ENCODE assay signal across 19 cellular contexts in the genomic region with DNA sequence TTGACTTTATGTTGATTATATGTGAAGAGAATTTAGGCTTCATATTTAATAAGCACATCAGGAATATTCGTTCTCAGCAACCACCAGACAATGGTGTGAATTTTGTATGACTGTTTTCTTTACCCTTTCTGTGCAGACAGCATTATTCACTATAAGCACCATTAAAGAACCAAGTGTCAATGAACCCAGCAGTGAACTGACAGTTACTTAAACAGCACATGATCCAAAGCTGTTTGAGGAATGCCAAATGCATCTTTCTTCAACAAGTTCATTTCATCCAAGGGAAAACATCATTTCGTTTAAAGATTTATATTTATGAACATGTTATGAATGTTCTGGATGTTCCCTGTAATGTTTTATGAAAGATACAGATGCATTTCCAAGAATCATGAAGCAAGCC.
"Had no signal": no experiment of that assay in that cellular context is flagged by ENCODE, and none has a peak within 500 bp of the region (broad histone marks: within the 10 kb centered on the region; RNA-seq: fewer than 3 reads in every experiment).

No MANE protein-coding gene starts in this region.

- H3K36me3 ChIP-seq: esophagus muscularis mucosa, heart right ventricle, left lung, lower lobe of right lung had no signal

- DNase-seq: dermis blood vessel endothelial cell; dorsolateral prefrontal cortex; effector CD4-positive, alpha-beta T cell; effector memory CD4-positive, alpha-beta T cell; foreskin keratinocyte; glutamatergic neuron; head of caudate nucleus; heart right ventricle; hippocampal formation; left cardiac atrium; left lung; left ventricle myocardium superior; lower lobe of right lung; mesenchymal stem cell; mucosa of descending colon; naive B cell had no signal

- H3K36me3 Mint-ChIP-seq: mesothelial cell of epicardium, naive B cell had no signal

- H3K27me3 ChIP-seq: esophagus muscularis mucosa, heart right ventricle, left lung had no signal

- H3K9me3 Mint-ChIP-seq: mesothelial cell of epicardium had no signal

- H3K27ac Mint-ChIP-seq: mesothelial cell of epicardium, naive B cell had no signal

- H3K27ac ChIP-seq: coronary artery, dorsolateral prefrontal cortex, foreskin keratinocyte, heart right ventricle, left lung, lower lobe of right lung had no signal

- H3K9me3 ChIP-seq: esophagus muscularis mucosa, heart right ventricle, left lung, lower lobe of right lung, mucosa of descending colon had no signal

- H3K4me1 ChIP-seq: foreskin keratinocyte, heart right ventricle, left lung, lower lobe of right lung had no signal

- ATAC-seq: foreskin keratinocyte, heart right ventricle, left cardiac atrium, left lung, left ventricle myocardium superior, lower lobe of right lung, mucosa of descending colon had no signal

- H3K4me3 ChIP-seq: coronary artery, dorsolateral prefrontal cortex, esophagus muscularis mucosa, heart right ventricle, left lung, lower lobe of right lung, mucosa of descending colon had no signal
